Comparison of ENCODE assay signal across 15 cellular contexts in genomic region chr6:151721141-151721540, GRCh38.
"Had no signal": no experiment of that assay in that cellular context is flagged by ENCODE, and none has a peak within 500 bp of the region (broad histone marks: within the 10 kb centered on the region; RNA-seq: fewer than 3 reads in every experiment).

No MANE protein-coding gene starts in this region.

- H3K4me1 ChIP-seq: foreskin keratinocyte had no signal

- H3K4me3 ChIP-seq: skin epidermis had no signal

- ATAC-seq: activated CD4-positive, CD25-positive, alpha-beta regulatory T cell treated with anti-CD3 and anti-CD28 coated beads, Interleukin-2, amount 50 U/mL, for 24 hours; activated naive CD8-positive, alpha-beta T cell treated with anti-CD3 and anti-CD28 coated beads, Interleukin-2, amount 50 U/mL, for 24 hours; foreskin keratinocyte; left ventricle myocardium superior; natural killer cell treated with Interleukin-12 subunit alpha and Interleukin-12 subunit beta and Interleukin-15 and Interleukin-18, amount 100 ng/mL, for 72 hours had no signal

- DNase-seq: activated naive CD4-positive, alpha-beta T cell treated with anti-CD3 and anti-CD28 coated beads for 36 hours; activated naive CD8-positive, alpha-beta T cell treated with anti-CD3 and anti-CD28 coated beads, Interleukin-2, amount 50 U/mL, for 24 hours; activated T-cell treated with anti-CD3 and anti-CD28 coated beads for 4 hours; effector memory CD4-positive, alpha-beta T cell; foreskin keratinocyte; kidney glomerular epithelial cell; left ventricle myocardium superior; mesenchymal stem cell; stimulated activated CD4-positive, alpha-beta T cell treated with anti-CD3 and anti-CD28 coated beads, Interleukin-15, amount 100 ng/mL, for 24 hours; stimulated activated CD4-positive, alpha-beta T cell treated with anti-CD3 and anti-CD28 coated beads, Interleukin-4, amount 100 ng/mL, for 24 hours; stimulated activated naive CD4-positive, alpha-beta T cell treated with Interleukin-2 at 50 U/mL for 16 hours; trophoblast cell had no signal

- H3K27ac ChIP-seq: foreskin keratinocyte had no signal
